In genomic region chr5:157732130-157732783, GRCh38 we compare ENCODE assay signal across 7 cellular contexts. TPM values are rescaled to one million over a fixed set of nuclear protein-coding genes. Genes with fewer than 3 reads are reported as not detected.
A peak's percentile ranks its signal among the peaks of the same experiment; 100 is the strongest.
DNase-seq lines count a peak whose midpoint lies in the region; ATAC-seq and TF ChIP-seq lines count a peak whose summit lies in the region.

No MANE protein-coding gene starts in this region.

- peaks cover 19% of the 10 kb centered on the region for H3K36me3 Mint-ChIP-seq in T-cell

- H3K27me3 ChIP-seq in skeletal muscle satellite cell (ENCODE audit: control insufficient read depth, insufficient read depth, low read length), result no peaks in the 10 kb centered on the region

- H3K4me3 Mint-ChIP-seq in T-cell, result peak overlapping the region; percentile 93 to 97 (median 96)

- peaks cover 8% of the 10 kb centered on the region for H3K36me3 ChIP-seq in skeletal muscle satellite cell (ENCODE audit: insufficient read depth, low read length)

- H3K4me2 ChIP-seq in skeletal muscle satellite cell (ENCODE audit: low read length), result peak overlapping the region; percentile 97

- ATAC-seq in T-cell (replicated peaks in 1 of 4) (no peak), HG03469 (IDR thresholded peaks at IDR 0.05; ENCODE audit: unreplicated experiment) (no peak)

- H3K9ac ChIP-seq in skeletal muscle satellite cell (ENCODE audit: low read depth, low read length), result no peak overlapping the region

- no peak for DNase-seq in GM12865 (ENCODE audit: low read depth)
- no peak for DNase-seq in T-cell
- DNase-seq in fibroblast of mammary gland (ENCODE audit: low read depth), result no peak
- no peak for DNase-seq in DMS53 (lab: John Stamatoyannopoulos, UW)
- no peak for DNase-seq in HCEC 1CT

- no peaks in the 10 kb centered on the region for H3K27me3 Mint-ChIP-seq in T-cell

- no peak for TF ChIP-seq CTCF in GM12865 (IDR thresholded peaks at IDR 0.05; ENCODE audit: insufficient read depth, low read depth, low read length, missing control alignments)
- no peak for TF ChIP-seq CTCF in fibroblast of mammary gland (conservative IDR thresholded peaks at IDR 0.05; ENCODE audit: control insufficient read depth, insufficient read depth, low read depth, low read length)

- H3K27ac Mint-ChIP-seq in T-cell, result peak overlapping the region; percentile 37 to 96

- H3K4me1 ChIP-seq in skeletal muscle satellite cell (ENCODE audit: control insufficient read depth, insufficient read depth, low read length), result peaks cover 3% of the 10 kb centered on the region

- peaks cover 14 to 29% (median 25%) of the 10 kb centered on the region in 3 donors for H3K4me1 Mint-ChIP-seq in T-cell

- H3K9me3 ChIP-seq in skeletal muscle satellite cell (replicated peaks; ENCODE audit: low read length), result no peaks in the 10 kb centered on the region

- POLR2A ChIA-PET in T-cell (lab: Charles Lee), result interaction anchor here in 1 of 2 donors (1.0 kb wide), 1 partner anchor 301 kb away, joined by 3 read pairs; no protein-coding TSS in a partner anchor

- H3K4me3 ChIP-seq in GM12865 (ENCODE audit: low read depth, low read length) (peak overlapping the region; percentile 65), fibroblast of mammary gland (ENCODE audit: control insufficient read depth, low read depth, low read length) (peak overlapping the region; percentile 95), skeletal muscle satellite cell (ENCODE audit: low read length) (peak overlapping the region; percentile 93)

- no peaks in the 10 kb centered on the region for H3K9me3 Mint-ChIP-seq in T-cell

- CTCF ChIA-PET in T-cell (lab: Charles Lee), result interaction anchor here (0.6 to 2.9 kb wide), 5 partner anchors 10 to 474 kb away, joined by 3 to 44 read pairs (median 5); partner anchors contain the start of gene LSM11 (in 2 of the 2)

RNA-seq across cellular contexts. Expression of gene THG1L, which starts 1.0 kb away (rescaled TPM):
- total RNA-seq in T-cell, result 10 to 100 TPM in 2 of 5 donors, 1 to 10 TPM in 3; 8.9 to 10.9 (median 9.4) TPM
- 18.1 and 24.6 TPM in 2 replicates for total RNA-seq in skeletal muscle satellite cell (2012; rRNA removed)

RNA-seq across cellular contexts. Expression of gene LSM11, which starts 11.3 kb away (rescaled TPM):
- total RNA-seq in T-cell, result 1 to 10 TPM; 1.7 to 4.2 (median 3.9) TPM
- total RNA-seq in skeletal muscle satellite cell (2012; rRNA removed), result 3.0 and 3.3 TPM in 2 replicates
